In genomic region chr21:38315155-38315554, GRCh38 we compare ENCODE assay signal across 17 cellular contexts. TPM values are rescaled to one million over a fixed set of nuclear protein-coding genes. Genes with fewer than 3 reads are reported as not detected.
"Had no signal": no experiment of that assay in that cellular context is flagged by ENCODE, and none has a peak within 500 bp of the region (broad histone marks: within the 10 kb centered on the region; RNA-seq: fewer than 3 reads in every experiment).

No MANE protein-coding gene starts in this region.

- H3K4me3 Mint-ChIP-seq: activated CD4-positive, alpha-beta T cell treated with anti-CD3 and anti-CD28 coated beads for 36 hours; activated T-helper 1 cell treated with anti-CD3 and anti-CD28 coated beads, Interleukin-12 subunit alpha, Interleukin-12 subunit beta, Interleukin-2, Interleukin-4 antibody, amounts not matched to agents 30 ng/mL and 10 ng/mL and 1 ng/mL, durations not matched to agents 14 hours and 24 hours and 36 hours; immature natural killer cell had no signal

- DNase-seq: activated CD4-positive, alpha-beta T cell treated with anti-CD3 and anti-CD28 coated beads for 36 hours; activated naive CD4-positive, alpha-beta T cell; aorta; effector CD4-positive, alpha-beta T cell; immature natural killer cell; pancreas; SK-N-SH; stimulated activated naive CD8-positive, alpha-beta T cell treated with anti-CD3 and anti-CD28 coated beads, Interleukin-15, Interleukin-2, amounts not matched to agents 100 U/mL and 50 U/mL, for 24 hours; T-helper 1 cell; testis; uterus; WERI-Rb-1 had no signal

- FAIRE-seq: endothelial cell of umbilical vein, pancreas had no signal

- H3K9ac ChIP-seq: SK-N-SH had no signal

- H3K4me1 Mint-ChIP-seq: immature natural killer cell had no signal

- H3K4me2 ChIP-seq: SK-N-SH had no signal

- H3K9me3 ChIP-seq: pancreas, SK-N-SH, testis, uterus had no signal

- H3K36me3 ChIP-seq: pancreas, uterus, WERI-Rb-1 had no signal

- H3K27me3 ChIP-seq: testis, uterus had no signal

- H3K4me3 ChIP-seq: coronary artery, pancreas, testis, uterus had no signal

- H3K4me1 ChIP-seq: pancreas, testis, uterus had no signal

- H3K9me3 Mint-ChIP-seq: activated T-helper 1 cell treated with anti-CD3 and anti-CD28 coated beads, Interleukin-12 subunit alpha, Interleukin-12 subunit beta, Interleukin-2, Interleukin-4 antibody, amounts not matched to agents 30 ng/mL and 10 ng/mL and 1 ng/mL, durations not matched to agents 14 hours and 24 hours and 36 hours; immature natural killer cell had no signal

- H3K27me3 Mint-ChIP-seq: activated CD4-positive, alpha-beta T cell treated with anti-CD3 and anti-CD28 coated beads for 36 hours had no signal

- H3K27ac ChIP-seq: coronary artery, pancreas, testis, uterus, WERI-Rb-1 had no signal

- H3K36me3 Mint-ChIP-seq: immature natural killer cell had no signal

- ATAC-seq: activated CD4-positive, alpha-beta T cell treated with anti-CD3 and anti-CD28 coated beads for 36 hours; left lobe of liver; pancreas; stimulated activated naive CD8-positive, alpha-beta T cell treated with anti-CD3 and anti-CD28 coated beads, Interleukin-15, Interleukin-2, amounts not matched to agents 100 U/mL and 50 U/mL, for 24 hours had no signal

- H3K27ac Mint-ChIP-seq: activated CD4-positive, alpha-beta T cell treated with anti-CD3 and anti-CD28 coated beads for 36 hours; activated T-helper 1 cell treated with anti-CD3 and anti-CD28 coated beads, Interleukin-12 subunit alpha, Interleukin-12 subunit beta, Interleukin-2, Interleukin-4 antibody, amounts not matched to agents 30 ng/mL and 10 ng/mL and 1 ng/mL, durations not matched to agents 14 hours and 24 hours and 36 hours; immature natural killer cell had no signal

RNA-seq across cellular contexts. Expression of gene KCNJ15, which starts 58.4 kb away (rescaled TPM):
- polyA plus RNA-seq: immature natural killer cell, neural cell had no signal
